Comparison of ENCODE assay signal across 14 cellular contexts in the genomic region with DNA sequence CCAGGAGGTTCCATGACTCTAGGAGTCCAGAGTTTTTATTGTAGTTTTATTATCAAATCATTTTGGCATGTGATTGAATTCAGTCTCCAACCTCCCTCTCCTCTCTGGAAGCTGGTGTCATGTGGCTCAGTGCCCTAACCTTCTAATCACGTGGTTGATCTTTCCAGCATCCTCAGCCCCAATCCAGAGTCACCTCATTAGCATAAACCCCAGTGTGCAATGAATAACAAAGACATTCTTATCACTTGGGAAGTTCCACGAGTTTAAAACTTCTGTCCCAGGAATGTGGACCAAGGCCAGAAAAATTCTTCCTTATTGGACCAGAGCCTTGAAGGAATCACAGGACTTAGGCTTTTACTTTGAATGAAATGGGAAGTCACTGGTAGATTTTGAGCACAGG. TPM values are rescaled to one million over a fixed set of nuclear protein-coding genes. Genes with fewer than 3 reads are reported as not detected.
DNase-seq lines count a peak whose midpoint lies in the region; ATAC-seq and TF ChIP-seq lines count a peak whose summit lies in the region.
"Had no signal": no experiment of that assay in that cellular context is flagged by ENCODE, and none has a peak within 500 bp of the region (broad histone marks: within the 10 kb centered on the region; RNA-seq: fewer than 3 reads in every experiment).

No MANE protein-coding gene starts in this region.

- H2BK12ac ChIP-seq in neuronal stem cell (ENCODE audit: low read length) (no peak overlapping the region), H9 (ENCODE audit: insufficient read length, low read depth, low read length) (no peak overlapping the region)

- no peak overlapping the region for H3K4me3 Mint-ChIP-seq in glutamatergic neuron (ENCODE audit: unreplicated experiment)
- no peak overlapping the region for H3K4me3 Mint-ChIP-seq in H9
- H3K4me3 Mint-ChIP-seq: activated naive CD8-positive, alpha-beta T cell treated with anti-CD3 and anti-CD28 coated beads for 36 hours had no signal

- H3K18ac ChIP-seq in neuronal stem cell (ENCODE audit: low read length) (no peak overlapping the region), H9 (ENCODE audit: insufficient read length, low read depth, low read length) (no peak overlapping the region)

- H3K9me3 Mint-ChIP-seq in glutamatergic neuron (ENCODE audit: unreplicated experiment) (peaks cover 1% of the 10 kb centered on the region), H9 (no peaks in the 10 kb centered on the region)
- H3K9me3 Mint-ChIP-seq: activated naive CD8-positive, alpha-beta T cell treated with anti-CD3 and anti-CD28 coated beads for 36 hours had no signal

- H4K20me1 ChIP-seq in H9 (ENCODE audit: control insufficient read depth, insufficient read depth, insufficient read length): no peaks in the 10 kb centered on the region

- WGBS in neuronal stem cell (ENCODE audit: extremely low coverage in 2 of 2, insufficient read length in 2 of 2, insufficient replicate concordance in 1 of 2), 2 donors: no CpG with 5 or more reads among the region's 2 CpGs
- no CpG with 5 or more reads among the region's 2 CpGs for WGBS in H9 (ENCODE audit: extremely low coverage, insufficient read length, low lambda C conversion rate)

- H3K79me1 ChIP-seq in neuronal stem cell (ENCODE audit: low read depth, low read length) (peaks cover 9% of the 10 kb centered on the region), H9 (ENCODE audit: insufficient read depth, low read depth, low read length, poor library complexity, severe bottlenecking) (no peaks in the 10 kb centered on the region)

- H3K23ac ChIP-seq in neuronal stem cell (ENCODE audit: low read depth, low read length, poor library complexity): no peak overlapping the region
- no peak overlapping the region for H3K23ac ChIP-seq in H9 (ENCODE audit: insufficient read length, low read depth, low read length)

- no peaks in the 10 kb centered on the region for H3K4me1 ChIP-seq in foreskin keratinocyte
- H3K4me1 ChIP-seq in neuronal stem cell (ENCODE audit: control insufficient read depth in 2 of 2, insufficient read depth in 1 of 2, low read depth in 1 of 2, low read length in 2 of 2): peaks cover 31 to 34% of the 10 kb centered on the region in 2 donors
- peaks cover 24% of the 10 kb centered on the region for H3K4me1 ChIP-seq in H9 (ENCODE audit: insufficient read depth, low read length)
- H3K4me1 ChIP-seq: gastrocnemius medialis had no signal

- no peak overlapping the region for H2BK20ac ChIP-seq in H9 (ENCODE audit: low read depth, low read length, poor library complexity, severe bottlenecking)

- H3K27ac ChIP-seq in foreskin keratinocyte (no peak overlapping the region), neuronal stem cell (replicated peaks; ENCODE audit: low read length) (no peak overlapping the region), H9 (ENCODE audit: insufficient read length, low read depth, low read length) (no peak overlapping the region)
- H3K27ac ChIP-seq: gastrocnemius medialis had no signal

- H4K91ac ChIP-seq in neuronal stem cell (ENCODE audit: low read depth, low read length, poor library complexity) (no peak overlapping the region), H9 (ENCODE audit: insufficient read length, low read depth, low read length) (no peak overlapping the region)

- H3K27me3 ChIP-seq in foreskin keratinocyte (no peaks in the 10 kb centered on the region), neuronal stem cell (ENCODE audit: control insufficient read depth in 3 of 3, insufficient read depth in 3 of 3, low read depth in 1 of 3, low read length in 3 of 3) (no peaks in the 10 kb centered on the region), H9 (ENCODE audit: insufficient read depth, low read length) (no peaks in the 10 kb centered on the region)
- H3K27me3 ChIP-seq: gastrocnemius medialis, upper lobe of left lung had no signal

- no peak overlapping the region for H3K14ac ChIP-seq in neuronal stem cell (ENCODE audit: low read length)
- H3K14ac ChIP-seq in H9 (ENCODE audit: insufficient read depth, low read length): no peak overlapping the region

- H2BK15ac ChIP-seq in neuronal stem cell (ENCODE audit: low read length): no peak overlapping the region
- H2BK15ac ChIP-seq in H9 (ENCODE audit: low read depth, low read length): no peak overlapping the region

- H3K27me3 Mint-ChIP-seq in glutamatergic neuron (ENCODE audit: unreplicated experiment) (no peaks in the 10 kb centered on the region), H9 (ENCODE audit: low read depth) (no peaks in the 10 kb centered on the region)
- H3K27me3 Mint-ChIP-seq: activated naive CD8-positive, alpha-beta T cell treated with anti-CD3 and anti-CD28 coated beads for 36 hours had no signal

- no peak overlapping the region for H3K9ac ChIP-seq in neuronal stem cell (ENCODE audit: low read depth, low read length, poor library complexity)
- no peak overlapping the region for H3K9ac ChIP-seq in H9 (ENCODE audit: extremely low read depth, insufficient read length, low read length)

- no peak overlapping the region for H3K4me3 ChIP-seq in neuronal stem cell (ENCODE audit: low read length in 2 of 2)
- H3K4me3 ChIP-seq: gastrocnemius medialis, upper lobe of left lung had no signal

- no peak overlapping the region for H3K56ac ChIP-seq in H9 (ENCODE audit: insufficient read length, low read depth, low read length)

- H2AK5ac ChIP-seq in neuronal stem cell (ENCODE audit: low read depth, low read length) (no peak overlapping the region), H9 (ENCODE audit: insufficient read length, low read length) (no peak overlapping the region)

- no peak overlapping the region for H3T11ph ChIP-seq in H9 (ENCODE audit: low read length)

- H2BK5ac ChIP-seq in neuronal stem cell (ENCODE audit: low read length): no peak overlapping the region
- no peak overlapping the region for H2BK5ac ChIP-seq in H9 (ENCODE audit: insufficient read length, low read length)

- no peaks in the 10 kb centered on the region for H3K36me3 Mint-ChIP-seq in glutamatergic neuron (ENCODE audit: unreplicated experiment)
- no peaks in the 10 kb centered on the region; a peak in 2 of 7 replicates for H3K36me3 Mint-ChIP-seq in H9 (ENCODE audit: insufficient read depth in 1 of 3, low read depth in 3 of 3)
- H3K36me3 Mint-ChIP-seq: activated naive CD8-positive, alpha-beta T cell treated with anti-CD3 and anti-CD28 coated beads for 36 hours had no signal

- in situ Hi-C loops in SK-MEL-5 (cut with HindIII; ENCODE audit: low pct_unique_long_range_greater_than_20kb, low sequenced_read_pairs): no loop called here

- H3K4ac ChIP-seq in neuronal stem cell (ENCODE audit: low read length) (no peak overlapping the region), H9 (ENCODE audit: low read depth, low read length) (no peak overlapping the region)

- H2BK120ac ChIP-seq in neuronal stem cell (ENCODE audit: low read depth, low read length): no peak overlapping the region
- no peak overlapping the region for H2BK120ac ChIP-seq in H9 (ENCODE audit: low read depth, low read length, poor library complexity, severe bottlenecking)

- H4K5ac ChIP-seq in H9 (ENCODE audit: insufficient read length, low read depth, low read length): no peak overlapping the region

- DNase-seq in EH (ENCODE audit: low read depth): peak; percentile 94
- peak; percentile 85 for DNase-seq in SK-MEL-5 (ENCODE audit: low read depth, low spot score)
- no peak for DNase-seq in foreskin keratinocyte
- DNase-seq in neuronal stem cell (ENCODE audit: low spot score): peak; percentile 39
- DNase-seq in glutamatergic neuron: no peak
- no peak for DNase-seq in activated CD4-positive, alpha-beta T cell treated with anti-CD3 and anti-CD28 coated beads for 4 hours
- no peak for DNase-seq in H9
- no peak for DNase-seq in NCI-H446 (lab: John Stamatoyannopoulos, UW)
- DNase-seq: activated CD4-positive, alpha-beta T cell treated with anti-CD3 and anti-CD28 coated beads, Interleukin-2, amount 50 U/mL, for 1 hour; activated naive CD8-positive, alpha-beta T cell treated with anti-CD3 and anti-CD28 coated beads for 36 hours; Caco-2; gastrocnemius medialis; NCI-H1436; upper lobe of left lung had no signal

- H3K79me2 ChIP-seq in H9 (ENCODE audit: insufficient read depth, low read length): no peaks in the 10 kb centered on the region; the same call in 1 of the 2 replicates

- H3K4me2 ChIP-seq in neuronal stem cell (ENCODE audit: insufficient read depth, low read length, poor library complexity, severe bottlenecking) (no peak overlapping the region), H9 (ENCODE audit: insufficient read depth, insufficient read length, low read length) (no peak overlapping the region)

- H4K8ac ChIP-seq in neuronal stem cell (ENCODE audit: low read depth, low read length) (no peak overlapping the region), H9 (replicated peaks; ENCODE audit: insufficient read length, low read depth, low read length) (no peak overlapping the region)

- TF ChIP-seq CTCF in foreskin keratinocyte (conservative IDR thresholded peaks at IDR 0.05) (no peak), glutamatergic neuron (IDR thresholded peaks at IDR 0.05; ENCODE audit: partially characterized antibody, unreplicated experiment) (no peak), H9 (conservative IDR thresholded peaks at IDR 0.05) (no peak)

- peaks cover 0 to 10% of the 10 kb centered on the region in 2 donors for H3K36me3 ChIP-seq in neuronal stem cell (replicated peaks in 1 of 2; ENCODE audit: control insufficient read depth in 2 of 2, insufficient read depth in 2 of 2, low read length in 2 of 2)
- H3K36me3 ChIP-seq: gastrocnemius medialis, upper lobe of left lung had no signal

- peak; percentile 63 for ATAC-seq in foreskin keratinocyte

- H3K23me2 ChIP-seq in H9 (ENCODE audit: insufficient read length, low read depth, low read length, poor library complexity, severe bottlenecking): no peaks in the 10 kb centered on the region

- H3K9me3 ChIP-seq in neuronal stem cell (replicated peaks in 1 of 2; ENCODE audit: control insufficient read depth in 2 of 2, insufficient read depth in 1 of 2, low read depth in 1 of 2, low read length in 2 of 2): no peaks in the 10 kb centered on the region
- H3K9me3 ChIP-seq in H9 (ENCODE audit: control insufficient read depth, low read depth, low read length): no peaks in the 10 kb centered on the region
- H3K9me3 ChIP-seq: Caco-2, gastrocnemius medialis, upper lobe of left lung had no signal

- H3K27ac Mint-ChIP-seq in glutamatergic neuron (ENCODE audit: unreplicated experiment) (no peak overlapping the region), H9 (peak overlapping the region in 1 of 3 experiments; percentile 63; a peak in 2 of 7 replicates)
- H3K27ac Mint-ChIP-seq: activated naive CD8-positive, alpha-beta T cell treated with anti-CD3 and anti-CD28 coated beads for 36 hours had no signal

- H2AFZ ChIP-seq in neuronal stem cell (ENCODE audit: low read length): no peak overlapping the region
- no peak overlapping the region for H2AFZ ChIP-seq in H9 (ENCODE audit: low read length)

- H3K4me1 Mint-ChIP-seq in glutamatergic neuron (ENCODE audit: low read depth, unreplicated experiment) (peaks cover 4% of the 10 kb centered on the region), H9 (peaks cover 37 to 41% of the 10 kb centered on the region in 2 experiments)
- H3K4me1 Mint-ChIP-seq: activated naive CD8-positive, alpha-beta T cell treated with anti-CD3 and anti-CD28 coated beads for 36 hours had no signal

RNA-seq across cellular contexts. Expression of a gene that starts 52.2 kb away (rescaled TPM):
- 22.2 and 27.8 TPM in 2 replicates for total RNA-seq in SK-MEL-5 (2014; rRNA removed; shearing (Covaris generic))
- polyA plus RNA-seq in SK-MEL-5 (2015; cell fraction: cytosol; rRNA removed): 38.6 and 45.6 TPM in 2 replicates
- 35.7 and 49.7 TPM in 2 replicates for polyA plus RNA-seq in SK-MEL-5 (2015; cell fraction: nucleus; rRNA removed)
- total RNA-seq in foreskin keratinocyte: 73.1 and 81.4 TPM in 2 replicates
- polyA plus RNA-seq in foreskin keratinocyte: 14.9 and 19.7 TPM in 2 replicates
- polyA plus RNA-seq in neuronal stem cell (2013, experiment 1 of 2): 45.3 TPM
- polyA plus RNA-seq in neuronal stem cell (2013, experiment 2 of 2): 45.3 TPM
- total RNA-seq in glutamatergic neuron (ENCODE audit: unreplicated experiment): 8.1 TPM
- total RNA-seq in H9 (2021): 29.9 and 30.5 TPM in 2 replicates

Comparison
In these comparisons a context has a peak if more than half of its experiments do, and no peak if none do; other contexts are left out.
1. DNase-seq: peak in EH (single experiment), SK-MEL-5 (single experiment) and neuronal stem cell (single experiment); none in foreskin keratinocyte (0 of 2), glutamatergic neuron (single experiment), activated CD4-positive, alpha-beta T cell treated with anti-CD3 and anti-CD28 coated beads for 4 hours (0 of 2), H9 (single experiment) and NCI-H446 (0 of 2).